ENCODE assay signal across 11 cellular contexts in genomic region chr2:28346587-28346986, GRCh38. TPM values are rescaled to one million over a fixed set of nuclear protein-coding genes. Genes with fewer than 3 reads are reported as not detected.
DNase-seq lines count a peak whose midpoint lies in the region; ATAC-seq lines count a peak whose summit lies in the region.
"Had no signal": no experiment of that assay in that cellular context is flagged by ENCODE, and none has a peak within 500 bp of the region (broad histone marks: within the 10 kb centered on the region; RNA-seq: fewer than 3 reads in every experiment).

No MANE protein-coding gene starts in this region.

- ATAC-seq in activated naive CD8-positive, alpha-beta T cell treated with anti-CD3 and anti-CD28 coated beads, Interleukin-2, amount 10 ng/mL, durations not matched to agents 7 days and 5 days (ENCODE audit: low read depth) = no peak
- no peak for ATAC-seq in stimulated activated effector memory CD8-positive, alpha-beta T cell treated with anti-CD3 and anti-CD28 coated beads, Interleukin-12 subunit alpha, Interleukin-12 subunit beta, amount 100 ng/mL, for 72 hours
- ATAC-seq in HG02840 (IDR thresholded peaks at IDR 0.05; ENCODE audit: low FRiP score, unreplicated experiment) = no peak
- ATAC-seq: T-cell had no signal

- H3K27ac Mint-ChIP-seq in activated naive CD8-positive, alpha-beta T cell treated with anti-CD3 and anti-CD28 coated beads, Interleukin-2, amount 10 ng/mL, durations not matched to agents 7 days and 5 days = peak overlapping the region; percentile 45
- H3K27ac Mint-ChIP-seq in activated naive CD8-positive, alpha-beta T cell treated with anti-CD3 and anti-CD28 coated beads for 36 hours = no peak overlapping the region
- peak overlapping the region; percentile 50 to 97 (median 74) for H3K27ac Mint-ChIP-seq in immature natural killer cell
- H3K27ac Mint-ChIP-seq in stimulated activated effector memory CD8-positive, alpha-beta T cell treated with anti-CD3 and anti-CD28 coated beads, Interleukin-12 subunit alpha, Interleukin-12 subunit beta, amount 100 ng/mL, for 72 hours = peak overlapping the region; percentile 90
- H3K27ac Mint-ChIP-seq: activated naive CD4-positive, alpha-beta T cell treated with anti-CD3 and anti-CD28 coated beads for 36 hours had no signal

- DNase-seq in activated naive CD8-positive, alpha-beta T cell treated with anti-CD3 and anti-CD28 coated beads, Interleukin-2, amount 10 ng/mL, durations not matched to agents 7 days and 5 days = peak; percentile 21
- no peak for DNase-seq in activated naive CD8-positive, alpha-beta T cell treated with anti-CD3 and anti-CD28 coated beads for 36 hours
- DNase-seq in SHP77 treated with DMSO at 0.1 percent for 48 hours (lab: John Stamatoyannopoulos, UW) (peak; percentile 10), immature natural killer cell (no peak), GDM1 (lab: John Stamatoyannopoulos, UW) (no peak), OCI-M1 (lab: John Stamatoyannopoulos, UW) (no peak)
- no peak for DNase-seq in stimulated activated effector memory CD8-positive, alpha-beta T cell treated with anti-CD3 and anti-CD28 coated beads, Interleukin-12 subunit alpha, Interleukin-12 subunit beta, amount 100 ng/mL, for 72 hours (ENCODE audit: low spot score in 2 of 2)
- DNase-seq: activated CD4-positive, alpha-beta T cell treated with anti-CD3 and anti-CD28 coated beads for 4 hours; activated naive CD4-positive, alpha-beta T cell treated with anti-CD3 and anti-CD28 coated beads for 36 hours; T-cell had no signal

- no peaks in the 10 kb centered on the region for H3K27me3 Mint-ChIP-seq in activated naive CD8-positive, alpha-beta T cell treated with anti-CD3 and anti-CD28 coated beads, Interleukin-2, amount 10 ng/mL, durations not matched to agents 7 days and 5 days
- no peaks in the 10 kb centered on the region for H3K27me3 Mint-ChIP-seq in activated naive CD8-positive, alpha-beta T cell treated with anti-CD3 and anti-CD28 coated beads for 36 hours
- H3K27me3 Mint-ChIP-seq in immature natural killer cell (ENCODE audit: low read depth in 3 of 3) = peaks cover 0 to 6% (median 3%) of the 10 kb centered on the region in 3 donors
- H3K27me3 Mint-ChIP-seq: T-cell had no signal

- POLR2A ChIA-PET in activated naive CD8-positive, alpha-beta T cell treated with anti-CD3 and anti-CD28 coated beads, Interleukin-2, amount 10 ng/mL, durations not matched to agents 7 days and 5 days (lab: Charles Lee) = interaction anchor here (1.0 to 1.1 kb wide), 2 partner anchors 13 kb away, joined by 3 read pairs; no protein-coding TSS in a partner anchor

- peaks cover 12% of the 10 kb centered on the region for H3K4me1 Mint-ChIP-seq in activated naive CD8-positive, alpha-beta T cell treated with anti-CD3 and anti-CD28 coated beads, Interleukin-2, amount 10 ng/mL, durations not matched to agents 7 days and 5 days
- peaks cover 14% of the 10 kb centered on the region for H3K4me1 Mint-ChIP-seq in activated naive CD8-positive, alpha-beta T cell treated with anti-CD3 and anti-CD28 coated beads for 36 hours
- peaks cover 29 to 34% of the 10 kb centered on the region in 2 donors for H3K4me1 Mint-ChIP-seq in immature natural killer cell
- peaks cover 38% of the 10 kb centered on the region for H3K4me1 Mint-ChIP-seq in stimulated activated effector memory CD8-positive, alpha-beta T cell treated with anti-CD3 and anti-CD28 coated beads, Interleukin-12 subunit alpha, Interleukin-12 subunit beta, amount 100 ng/mL, for 72 hours

- no peaks in the 10 kb centered on the region for H3K36me3 Mint-ChIP-seq in activated naive CD8-positive, alpha-beta T cell treated with anti-CD3 and anti-CD28 coated beads, Interleukin-2, amount 10 ng/mL, durations not matched to agents 7 days and 5 days
- H3K36me3 Mint-ChIP-seq in activated naive CD8-positive, alpha-beta T cell treated with anti-CD3 and anti-CD28 coated beads for 36 hours = no peaks in the 10 kb centered on the region
- no peaks in the 10 kb centered on the region for H3K36me3 Mint-ChIP-seq in immature natural killer cell
- peaks cover 7% of the 10 kb centered on the region for H3K36me3 Mint-ChIP-seq in stimulated activated effector memory CD8-positive, alpha-beta T cell treated with anti-CD3 and anti-CD28 coated beads, Interleukin-12 subunit alpha, Interleukin-12 subunit beta, amount 100 ng/mL, for 72 hours
- H3K36me3 Mint-ChIP-seq: T-cell had no signal

- no peak overlapping the region for H3K4me3 Mint-ChIP-seq in activated naive CD8-positive, alpha-beta T cell treated with anti-CD3 and anti-CD28 coated beads, Interleukin-2, amount 10 ng/mL, durations not matched to agents 7 days and 5 days
- no peak overlapping the region for H3K4me3 Mint-ChIP-seq in activated naive CD8-positive, alpha-beta T cell treated with anti-CD3 and anti-CD28 coated beads for 36 hours
- H3K4me3 Mint-ChIP-seq in immature natural killer cell = peak overlapping the region in 4 of 5 donors; percentile 14 to 44 (median 30)
- H3K4me3 Mint-ChIP-seq in stimulated activated effector memory CD8-positive, alpha-beta T cell treated with anti-CD3 and anti-CD28 coated beads, Interleukin-12 subunit alpha, Interleukin-12 subunit beta, amount 100 ng/mL, for 72 hours = peak overlapping the region; percentile 72
- H3K4me3 Mint-ChIP-seq: activated naive CD4-positive, alpha-beta T cell treated with anti-CD3 and anti-CD28 coated beads for 36 hours had no signal

- no peaks in the 10 kb centered on the region for H3K9me3 Mint-ChIP-seq in activated naive CD8-positive, alpha-beta T cell treated with anti-CD3 and anti-CD28 coated beads, Interleukin-2, amount 10 ng/mL, durations not matched to agents 7 days and 5 days
- H3K9me3 Mint-ChIP-seq in activated naive CD8-positive, alpha-beta T cell treated with anti-CD3 and anti-CD28 coated beads for 36 hours = no peaks in the 10 kb centered on the region
- H3K9me3 Mint-ChIP-seq in immature natural killer cell = no peaks in the 10 kb centered on the region
- no peaks in the 10 kb centered on the region for H3K9me3 Mint-ChIP-seq in stimulated activated effector memory CD8-positive, alpha-beta T cell treated with anti-CD3 and anti-CD28 coated beads, Interleukin-12 subunit alpha, Interleukin-12 subunit beta, amount 100 ng/mL, for 72 hours
- H3K9me3 Mint-ChIP-seq: activated naive CD4-positive, alpha-beta T cell treated with anti-CD3 and anti-CD28 coated beads for 36 hours; T-cell had no signal

RNA-seq across cellular contexts. Expression of gene FOSL2, which starts 46.1 kb away (rescaled TPM):
- 10 to 100 TPM; 24.9 to 30.1 TPM for total RNA-seq in activated naive CD8-positive, alpha-beta T cell treated with anti-CD3 and anti-CD28 coated beads, Interleukin-2, amount 10 ng/mL, durations not matched to agents 7 days and 5 days
- total RNA-seq in activated naive CD8-positive, alpha-beta T cell treated with anti-CD3 and anti-CD28 coated beads for 36 hours = 10 to 100 TPM; 32.5 to 39.4 TPM
- 10 to 100 TPM; 27.2 to 54.3 (median 28.7) TPM for polyA plus RNA-seq in immature natural killer cell

Comparison
In these comparisons a context has a peak if more than half of its experiments do, and no peak if none do; other contexts are left out.
1. DNase-seq: peak in activated naive CD8-positive, alpha-beta T cell treated with anti-CD3 and anti-CD28 coated beads, Interleukin-2, amount 10 ng/mL, durations not matched to agents 7 days and 5 days (single experiment) and SHP77 treated with DMSO at 0.1 percent for 48 hours (single experiment); none in activated naive CD8-positive, alpha-beta T cell treated with anti-CD3 and anti-CD28 coated beads for 36 hours (single experiment), immature natural killer cell (0 of 3), stimulated activated effector memory CD8-positive, alpha-beta T cell treated with anti-CD3 and anti-CD28 coated beads, Interleukin-12 subunit alpha, Interleukin-12 subunit beta, amount 100 ng/mL, for 72 hours (0 of 2), GDM1 (single experiment) and OCI-M1 (single experiment).
2. H3K4me3 Mint-ChIP-seq: peak in immature natural killer cell (4 of 5) and stimulated activated effector memory CD8-positive, alpha-beta T cell treated with anti-CD3 and anti-CD28 coated beads, Interleukin-12 subunit alpha, Interleukin-12 subunit beta, amount 100 ng/mL, for 72 hours (single experiment); none in activated naive CD8-positive, alpha-beta T cell treated with anti-CD3 and anti-CD28 coated beads, Interleukin-2, amount 10 ng/mL, durations not matched to agents 7 days and 5 days (single experiment) and activated naive CD8-positive, alpha-beta T cell treated with anti-CD3 and anti-CD28 coated beads for 36 hours (single experiment).